Comparison of ENCODE assay signal across 18 cellular contexts in genomic region chr12:110424237-110424636, GRCh38. TPM values are rescaled to one million over a fixed set of nuclear protein-coding genes. Genes with fewer than 3 reads are reported as not detected.
DNase-seq lines count a peak whose midpoint lies in the region; ATAC-seq, FAIRE-seq and TF ChIP-seq lines count a peak whose summit lies in the region.
"Had no signal": no experiment of that assay in that cellular context is flagged by ENCODE, and none has a peak within 500 bp of the region (broad histone marks: within the 10 kb centered on the region; RNA-seq: fewer than 3 reads in every experiment).

No MANE protein-coding gene starts in this region.

- H3K9ac ChIP-seq in HepG2 (ENCODE audit: insufficient read depth, low read depth, low read length): no peak overlapping the region
- peak overlapping the region; percentile 17 for H3K9ac ChIP-seq in NT2/D1 (ENCODE audit: insufficient read length, low read depth)
- H3K9ac ChIP-seq: KMS-11, SK-N-SH had no signal

- TF ChIP-seq CTCF in HepG2 (CRISPR knock-in tag; IDR thresholded peaks at IDR 0.05) (no peak), right lobe of liver (IDR thresholded peaks at IDR 0.05) (no peak), left lung (IDR thresholded peaks at IDR 0.05) (no peak)

- in situ Hi-C loops in HepG2 (cut with HindIII; ENCODE audit: extremely low pct_ligation_motif_present, low pct_unique_long_range_greater_than_20kb): no loop called here

- no TSS peak for BruUV-seq in HepG2 (replicated peaks; lab: Mats Ljungman, UMichigan)

- ATAC-seq in HepG2 (no peak), right lobe of liver (no peak), left lung (no peak), HG03354 (IDR thresholded peaks at IDR 0.05; ENCODE audit: poor library complexity, severe bottlenecking, unreplicated experiment) (no peak), GM18858 (IDR thresholded peaks at IDR 0.05; ENCODE audit: unreplicated experiment) (no peak)
- ATAC-seq: Panc1, Right ventricle myocardium inferior had no signal

- TF ChIP-seq EP300 in HepG2 (IDR thresholded peaks at IDR 0.05; ENCODE audit: low read depth in 2 of 2, low read length in 2 of 2) (no peak), HepG2 (CRISPR knock-in tag; IDR thresholded peaks at IDR 0.05; ENCODE audit: borderline replicate concordance) (no peak)

- H3K4me3 ChIP-seq in HepG2 (replicated peaks in 1 of 3; ENCODE audit: insufficient read depth in 1 of 3, low read depth in 2 of 3, low read length in 3 of 3): no peak overlapping the region
- no peak overlapping the region for H3K4me3 ChIP-seq in right lobe of liver
- H3K4me3 ChIP-seq in NT2/D1 (ENCODE audit: insufficient read length, low read depth): no peak overlapping the region
- no peak overlapping the region for H3K4me3 ChIP-seq in left lung

- no peak for FAIRE-seq in HepG2 (lab: Jason Lieb, UNC)

- no peak overlapping the region for H2AFZ ChIP-seq in HepG2 (ENCODE audit: low read length)

- H4K20me1 ChIP-seq in HepG2 (ENCODE audit: insufficient read depth, low read length): no peaks in the 10 kb centered on the region

- TF ChIP-seq RAD21 in HepG2 (CRISPR knock-in tag; IDR thresholded peaks at IDR 0.05): no peak

- no peak for TF ChIP-seq POLR2A in HepG2 (IDR thresholded peaks at IDR 0.05; ENCODE audit: insufficient read depth in 1 of 2, low read depth in 2 of 2, low read length in 2 of 2)
- TF ChIP-seq POLR2A in right lobe of liver (IDR thresholded peaks at IDR 0.05): no peak

- 0 out of 2 replicates have a peak overlapping the region, but pooled peaks have one; percentile 4 for H3K4me2 ChIP-seq in HepG2 (ENCODE audit: low read depth, low read length)
- H3K4me2 ChIP-seq: KMS-11, SK-N-SH had no signal

- H3K27ac ChIP-seq in HepG2 (ENCODE audit: extremely low read length, insufficient read depth, low read length): no peak overlapping the region
- H3K27ac ChIP-seq in right lobe of liver: no peak overlapping the region
- H3K27ac ChIP-seq in left lung: no peak overlapping the region
- H3K27ac ChIP-seq: 22Rv1, KMS-11 had no signal

- DNase-seq in HepG2 (ENCODE audit: low spot score): no peak
- DNase-seq in right lobe of liver: no peak
- no peak for DNase-seq in NT2/D1 (ENCODE audit: low read depth, low spot score)
- DNase-seq in iPS-NIHi11 (ENCODE audit: low spot score): peak; percentile 10
- DNase-seq in left lung: no peak
- no peak for DNase-seq in DMS153 (lab: John Stamatoyannopoulos, UW)
- DNase-seq: CD4-positive, CD25-positive, alpha-beta regulatory T cell; DMS79 treated with DMSO at 0.1 percent for 48 hours; NCI-H1105 treated with DMSO at 0.1 percent for 48 hours; NCI-H187 treated with DMSO at 0.1 percent for 48 hours; NCI-H774; SK-N-SH had no signal

- no peaks in the 10 kb centered on the region for H3K9me3 ChIP-seq in HepG2 (ENCODE audit: low read length)
- no peaks in the 10 kb centered on the region for H3K9me3 ChIP-seq in right lobe of liver
- no peaks in the 10 kb centered on the region for H3K9me3 ChIP-seq in NT2/D1 (ENCODE audit: insufficient read depth, low read length)
- no peaks in the 10 kb centered on the region for H3K9me3 ChIP-seq in left lung
- H3K9me3 ChIP-seq: SK-N-SH had no signal

- CTCF ChIA-PET in HepG2 (lab: Yijun Ruan, JAX; ENCODE audit: low intra/inter-chr PET ratio, low total read pairs): no interaction called here

- H3K27me3 ChIP-seq in HepG2 (ENCODE audit: control insufficient read depth in 1 of 2, insufficient read depth in 2 of 2, low read length in 2 of 2): no peaks in the 10 kb centered on the region
- no peaks in the 10 kb centered on the region for H3K27me3 ChIP-seq in right lobe of liver
- no peaks in the 10 kb centered on the region for H3K27me3 ChIP-seq in NT2/D1 (ENCODE audit: insufficient read depth, insufficient read length)
- H3K27me3 ChIP-seq in left lung: no peaks in the 10 kb centered on the region

- H3K36me3 ChIP-seq in HepG2 (replicated peaks in 1 of 2; ENCODE audit: control insufficient read depth in 1 of 2, insufficient read depth in 2 of 2, low read length in 2 of 2): no peaks in the 10 kb centered on the region
- no peaks in the 10 kb centered on the region for H3K36me3 ChIP-seq in right lobe of liver
- no peaks in the 10 kb centered on the region for H3K36me3 ChIP-seq in NT2/D1 (ENCODE audit: insufficient read depth, insufficient read length, low read length)
- no peaks in the 10 kb centered on the region for H3K36me3 ChIP-seq in left lung

- no peaks in the 10 kb centered on the region for H3K79me2 ChIP-seq in HepG2 (ENCODE audit: insufficient read depth, low read length)

- H3K4me1 ChIP-seq in HepG2 (ENCODE audit: insufficient read depth, low read length): peaks cover 18% of the 10 kb centered on the region
- no peaks in the 10 kb centered on the region for H3K4me1 ChIP-seq in right lobe of liver
- peaks cover 3% of the 10 kb centered on the region for H3K4me1 ChIP-seq in NT2/D1 (ENCODE audit: insufficient read depth, insufficient read length)
- H3K4me1 ChIP-seq in left lung: no peaks in the 10 kb centered on the region

- POLR2A ChIA-PET in HepG2 (lab: Yijun Ruan, JAX): no interaction called here

- intact Hi-C loops in HepG2 (cut with micrococcal nuclease; ENCODE audit: unreplicated experiment) (no loop called here), right lobe of liver (cut with DNase I) (no loop called here), left lung (cut with DNase I) (no loop called here)

- WGBS in HepG2 (ENCODE audit: low lambda C conversion rate): 19% methylated on average over 2 of the region's 3 CpGs
- 22% methylated on average over 2 of the region's 3 CpGs for WGBS in right lobe of liver (ENCODE audit: insufficient coverage, low coverage, low lambda C conversion rate, missing lambda C conversion rate)

RNA-seq across cellular contexts. Expression of gene ANAPC7, which starts 20.7 kb away (rescaled TPM):
- total RNA-seq in HepG2 (2016; rRNA removed; fragmentation: Illumina TruSeq; extraction: Trizol) (69.1 and 73.7 TPM in 2 replicates), right lobe of liver (10 to 100 TPM; 14.6 to 22.8 (median 18.0) TPM), left lung (10 to 100 TPM; 48.6 to 49.8 TPM)
- total RNA-seq in HepG2 (2016; cell fraction: cytosol; rRNA removed; fragmentation: Illumina TruSeq; extraction: Trizol; ENCODE audit: low read depth): 29.4 and 31.2 TPM in 2 replicates
- 69.6 and 77.9 TPM in 2 replicates for total RNA-seq in HepG2 (2016; cell fraction: insoluble cytoplasmic fraction; rRNA removed; fragmentation: Illumina TruSeq; extraction: Trizol)
- 30.2 and 37.8 TPM in 2 replicates for total RNA-seq in HepG2 (2016; cell fraction: membrane; rRNA removed; fragmentation: Illumina TruSeq; extraction: Trizol)
- 48.8 and 58.7 TPM in 2 replicates for total RNA-seq in HepG2 (2016; cell fraction: nucleus; rRNA removed; fragmentation: Illumina TruSeq; extraction: Trizol)
- polyA plus RNA-seq in HepG2 (2011; rRNA removed): 31.5 and 40.0 TPM in 2 replicates
- polyA plus RNA-seq in HepG2 (2011; cell fraction: cytosol; rRNA removed): 24.7 and 25.8 TPM in 2 replicates
- 54.7 and 59.1 TPM in 2 replicates for polyA plus RNA-seq in HepG2 (2011; cell fraction: nucleus; rRNA removed)
- polyA plus RNA-seq in HepG2 (2012): 29.7 and 35.9 TPM in 2 replicates
- 6.2 and 9.1 TPM in 2 replicates for polyA plus RNA-seq in HepG2 (2016; cell fraction: cytosol; fragmentation: Illumina TruSeq; extraction: Trizol; ENCODE audit: low read depth)
- 59.6 and 60.3 TPM in 2 replicates for polyA plus RNA-seq in HepG2 (2016; cell fraction: insoluble cytoplasmic fraction; fragmentation: Illumina TruSeq; extraction: Trizol; ENCODE audit: low read depth)
- 15.7 TPM in 2 replicates for polyA plus RNA-seq in HepG2 (2016; cell fraction: membrane; fragmentation: Illumina TruSeq; extraction: Trizol; ENCODE audit: low read depth)
- 155 and 162 TPM in 2 replicates for polyA plus RNA-seq in HepG2 (2016; cell fraction: nucleus; fragmentation: Illumina TruSeq; extraction: Trizol; ENCODE audit: insufficient read depth, low read depth)
- polyA minus RNA-seq in HepG2 (2011; rRNA and poly(A)+ RNA removed; ENCODE audit: low replicate concordance): 31.9 and 76.0 TPM in 2 replicates
- 20.1 and 21.5 TPM in 2 replicates for polyA minus RNA-seq in HepG2 (2011; cell fraction: cytosol; rRNA and poly(A)+ RNA removed)
- 25.1 and 41.6 TPM in 2 replicates for polyA minus RNA-seq in HepG2 (2011; cell fraction: nucleus; rRNA and poly(A)+ RNA removed)

RNA-seq across cellular contexts. Expression of gene ARPC3, which starts 25.9 kb away (rescaled TPM):
- total RNA-seq in HepG2 (2016; rRNA removed; fragmentation: Illumina TruSeq; extraction: Trizol) (234 and 322 TPM in 2 replicates), right lobe of liver (100 to 1,000 TPM in 3 of 6 experiments, 10 to 100 TPM in 3; 65.4 to 291 (median 101) TPM), left lung (100 to 1,000 TPM; 239 to 273 TPM)
- 118 and 138 TPM in 2 replicates for total RNA-seq in HepG2 (2016; cell fraction: cytosol; rRNA removed; fragmentation: Illumina TruSeq; extraction: Trizol; ENCODE audit: low read depth)
- total RNA-seq in HepG2 (2016; cell fraction: insoluble cytoplasmic fraction; rRNA removed; fragmentation: Illumina TruSeq; extraction: Trizol): 245 and 351 TPM in 2 replicates
- total RNA-seq in HepG2 (2016; cell fraction: membrane; rRNA removed; fragmentation: Illumina TruSeq; extraction: Trizol): 104 and 113 TPM in 2 replicates
- 86.1 and 88.3 TPM in 2 replicates for total RNA-seq in HepG2 (2016; cell fraction: nucleus; rRNA removed; fragmentation: Illumina TruSeq; extraction: Trizol)
- polyA plus RNA-seq in HepG2 (2011; rRNA removed): 32.7 and 38.0 TPM in 2 replicates
- polyA plus RNA-seq in HepG2 (2011; cell fraction: cytosol; rRNA removed): 34.5 and 77.7 TPM in 2 replicates
- polyA plus RNA-seq in HepG2 (2011; cell fraction: nucleus; rRNA removed): 21.2 and 27.1 TPM in 2 replicates
- polyA plus RNA-seq in HepG2 (2012): 165 and 269 TPM in 2 replicates
- polyA plus RNA-seq in HepG2 (2016; cell fraction: cytosol; fragmentation: Illumina TruSeq; extraction: Trizol; ENCODE audit: low read depth): 139 and 182 TPM in 2 replicates
- polyA plus RNA-seq in HepG2 (2016; cell fraction: insoluble cytoplasmic fraction; fragmentation: Illumina TruSeq; extraction: Trizol; ENCODE audit: low read depth): 392 and 460 TPM in 2 replicates
- polyA plus RNA-seq in HepG2 (2016; cell fraction: membrane; fragmentation: Illumina TruSeq; extraction: Trizol; ENCODE audit: low read depth): 109 and 121 TPM in 2 replicates
- 165 and 173 TPM in 2 replicates for polyA plus RNA-seq in HepG2 (2016; cell fraction: nucleus; fragmentation: Illumina TruSeq; extraction: Trizol; ENCODE audit: insufficient read depth, low read depth)
- 10.7 and 25.0 TPM in 2 replicates for polyA minus RNA-seq in HepG2 (2011; rRNA and poly(A)+ RNA removed; ENCODE audit: low replicate concordance)
- polyA minus RNA-seq in HepG2 (2011; cell fraction: cytosol; rRNA and poly(A)+ RNA removed): 68.2 and 79.4 TPM in 2 replicates
- polyA minus RNA-seq in HepG2 (2011; cell fraction: nucleus; rRNA and poly(A)+ RNA removed): 35.8 and 36.4 TPM in 2 replicates

RNA-seq across cellular contexts. Expression of gene GPN3, which starts 43.8 kb away (rescaled TPM):
- 29.5 and 41.4 TPM in 2 replicates for total RNA-seq in HepG2 (2016; rRNA removed; fragmentation: Illumina TruSeq; extraction: Trizol)
- 5.9 and 7.1 TPM in 2 replicates for total RNA-seq in HepG2 (2016; cell fraction: cytosol; rRNA removed; fragmentation: Illumina TruSeq; extraction: Trizol; ENCODE audit: low read depth)
- total RNA-seq in HepG2 (2016; cell fraction: insoluble cytoplasmic fraction; rRNA removed; fragmentation: Illumina TruSeq; extraction: Trizol): 27.6 and 45.7 TPM in 2 replicates
- 11.7 and 13.4 TPM in 2 replicates for total RNA-seq in HepG2 (2016; cell fraction: membrane; rRNA removed; fragmentation: Illumina TruSeq; extraction: Trizol)
- 11.3 and 13.6 TPM in 2 replicates for total RNA-seq in HepG2 (2016; cell fraction: nucleus; rRNA removed; fragmentation: Illumina TruSeq; extraction: Trizol)
- polyA plus RNA-seq in HepG2 (2011; rRNA removed): 15.7 and 28.7 TPM in 2 replicates
- polyA plus RNA-seq in HepG2 (2011; cell fraction: cytosol; rRNA removed): 16.6 and 23.7 TPM in 2 replicates
- polyA plus RNA-seq in HepG2 (2011; cell fraction: nucleus; rRNA removed): 3.1 and 4.0 TPM in 2 replicates
- polyA plus RNA-seq in HepG2 (2012): 16.0 and 21.5 TPM in 2 replicates
- polyA plus RNA-seq in HepG2 (2016; cell fraction: cytosol; fragmentation: Illumina TruSeq; extraction: Trizol; ENCODE audit: low read depth): 5.8 and 6.3 TPM in 2 replicates
- polyA plus RNA-seq in HepG2 (2016; cell fraction: insoluble cytoplasmic fraction; fragmentation: Illumina TruSeq; extraction: Trizol; ENCODE audit: low read depth): 41.0 and 48.7 TPM in 2 replicates
- 8.6 and 10.1 TPM in 2 replicates for polyA plus RNA-seq in HepG2 (2016; cell fraction: membrane; fragmentation: Illumina TruSeq; extraction: Trizol; ENCODE audit: low read depth)
- 20.1 and 22.8 TPM in 2 replicates for polyA plus RNA-seq in HepG2 (2016; cell fraction: nucleus; fragmentation: Illumina TruSeq; extraction: Trizol; ENCODE audit: insufficient read depth, low read depth)
- 15.6 and 33.6 TPM in 2 replicates for polyA minus RNA-seq in HepG2 (2011; rRNA and poly(A)+ RNA removed; ENCODE audit: low replicate concordance)
- polyA minus RNA-seq in HepG2 (2011; cell fraction: cytosol; rRNA and poly(A)+ RNA removed): 15.4 and 16.1 TPM in 2 replicates
- 4.2 and 7.6 TPM in 2 replicates for polyA minus RNA-seq in HepG2 (2011; cell fraction: nucleus; rRNA and poly(A)+ RNA removed)
- 10 to 100 TPM in 5 of 6 experiments, 1 to 10 TPM in 1; 8.0 to 20.7 (median 13.9) TPM for total RNA-seq in right lobe of liver
- 10 to 100 TPM; 29.5 to 32.2 TPM for total RNA-seq in left lung

RNA-seq across cellular contexts. Expression of gene FAM216A, which starts 44.4 kb away (rescaled TPM):
- 19.4 and 20.3 TPM in 2 replicates for total RNA-seq in HepG2 (2016; rRNA removed; fragmentation: Illumina TruSeq; extraction: Trizol)
- 15.2 and 19.2 TPM in 2 replicates for total RNA-seq in HepG2 (2016; cell fraction: cytosol; rRNA removed; fragmentation: Illumina TruSeq; extraction: Trizol; ENCODE audit: low read depth)
- total RNA-seq in HepG2 (2016; cell fraction: insoluble cytoplasmic fraction; rRNA removed; fragmentation: Illumina TruSeq; extraction: Trizol): 19.5 and 21.9 TPM in 2 replicates
- 8.0 and 9.8 TPM in 2 replicates for total RNA-seq in HepG2 (2016; cell fraction: membrane; rRNA removed; fragmentation: Illumina TruSeq; extraction: Trizol)
- 9.2 and 11.8 TPM in 2 replicates for total RNA-seq in HepG2 (2016; cell fraction: nucleus; rRNA removed; fragmentation: Illumina TruSeq; extraction: Trizol)
- 26.9 and 31.2 TPM in 2 replicates for polyA plus RNA-seq in HepG2 (2011; rRNA removed)
- 21.4 and 24.9 TPM in 2 replicates for polyA plus RNA-seq in HepG2 (2011; cell fraction: cytosol; rRNA removed)
- 18.2 and 18.7 TPM in 2 replicates for polyA plus RNA-seq in HepG2 (2011; cell fraction: nucleus; rRNA removed)
- 15.3 and 18.9 TPM in 2 replicates for polyA plus RNA-seq in HepG2 (2012)
- polyA plus RNA-seq in HepG2 (2016; cell fraction: cytosol; fragmentation: Illumina TruSeq; extraction: Trizol; ENCODE audit: low read depth): 2.7 and 3.4 TPM in 2 replicates
- polyA plus RNA-seq in HepG2 (2016; cell fraction: insoluble cytoplasmic fraction; fragmentation: Illumina TruSeq; extraction: Trizol; ENCODE audit: low read depth): 22.7 and 22.9 TPM in 2 replicates
- polyA plus RNA-seq in HepG2 (2016; cell fraction: membrane; fragmentation: Illumina TruSeq; extraction: Trizol; ENCODE audit: low read depth): 4.1 and 6.1 TPM in 2 replicates
- 16.8 and 18.7 TPM in 2 replicates for polyA plus RNA-seq in HepG2 (2016; cell fraction: nucleus; fragmentation: Illumina TruSeq; extraction: Trizol; ENCODE audit: insufficient read depth, low read depth)
- polyA minus RNA-seq in HepG2 (2011; rRNA and poly(A)+ RNA removed; ENCODE audit: low replicate concordance): 16.3 and 32.2 TPM in 2 replicates
- 9.6 and 10.2 TPM in 2 replicates for polyA minus RNA-seq in HepG2 (2011; cell fraction: cytosol; rRNA and poly(A)+ RNA removed)
- 20.1 and 21.0 TPM in 2 replicates for polyA minus RNA-seq in HepG2 (2011; cell fraction: nucleus; rRNA and poly(A)+ RNA removed)
- 1 to 10 TPM; 1.1 to 9.9 (median 3.1) TPM for total RNA-seq in right lobe of liver
- 1 to 10 TPM; 3.9 to 5.6 TPM for total RNA-seq in left lung
